8 cellular contexts compared by ENCODE assay signal in genomic region chr9:21709464-21710058, GRCh38.
DNase-seq lines count a peak whose midpoint lies in the region; ATAC-seq and TF ChIP-seq lines count a peak whose summit lies in the region.

No MANE protein-coding gene starts in this region.

- peak; percentile 88 for TF ChIP-seq CTCF in LNCAP (IDR thresholded peaks at IDR 0.05)
- TF ChIP-seq CTCF in WI38 (IDR thresholded peaks at IDR 0.05; ENCODE audit: low read depth, low read length): peak; percentile 63
- peak; percentile 57 for TF ChIP-seq CTCF in coronary artery (IDR thresholded peaks at IDR 0.05)
- peak; percentile 92 for TF ChIP-seq CTCF in mesothelial cell of epicardium (IDR thresholded peaks at IDR 0.05; ENCODE audit: unreplicated experiment)

- no peak overlapping the region for H3K27ac ChIP-seq in coronary artery

- H3K4me3 ChIP-seq in WI38 (ENCODE audit: low read depth, low read length): no peak overlapping the region
- no peak overlapping the region for H3K4me3 ChIP-seq in coronary artery

- H3K4me3 Mint-ChIP-seq in mesothelial cell of epicardium: no peak overlapping the region
- H3K4me3 Mint-ChIP-seq in stimulated activated naive B cell treated with anti-CD40 and anti-IgM and Interleukin-4, amounts not matched to agents 10 μg/mL and 1 μg/mL and 100 μg/mL, for 72 hours: no peak overlapping the region

- DNase-seq in GDM1 (lab: John Stamatoyannopoulos, UW): peak; percentile 14
- no peak for DNase-seq in coronary artery (ENCODE audit: low spot score)
- no peak for DNase-seq in mesothelial cell of epicardium (ENCODE audit: low spot score in 2 of 2, unreplicated experiment in 2 of 2)
- DNase-seq in stimulated activated naive B cell treated with anti-CD40 and anti-IgM and Interleukin-4, amounts not matched to agents 10 μg/mL and 1 μg/mL and 100 μg/mL, for 72 hours: peak; percentile 23
- no peak for DNase-seq in AG08396 (ENCODE audit: low spot score)

- peak overlapping the region; percentile 22 for H3K27ac Mint-ChIP-seq in mesothelial cell of epicardium
- no peak overlapping the region for H3K27ac Mint-ChIP-seq in stimulated activated naive B cell treated with anti-CD40 and anti-IgM and Interleukin-4, amounts not matched to agents 10 μg/mL and 1 μg/mL and 100 μg/mL, for 72 hours

- peak; percentile 72 for ATAC-seq in GM21528 (IDR thresholded peaks at IDR 0.05; ENCODE audit: low FRiP score, unreplicated experiment)
- peak; percentile 58 to 62 for ATAC-seq in stimulated activated naive B cell treated with anti-CD40 and anti-IgM and Interleukin-4, amounts not matched to agents 10 μg/mL and 1 μg/mL and 100 μg/mL, for 72 hours (replicated peaks)

- H3K4me1 Mint-ChIP-seq in mesothelial cell of epicardium: peaks cover 50% of the 10 kb centered on the region
- H3K4me1 Mint-ChIP-seq in stimulated activated naive B cell treated with anti-CD40 and anti-IgM and Interleukin-4, amounts not matched to agents 10 μg/mL and 1 μg/mL and 100 μg/mL, for 72 hours: no peaks in the 10 kb centered on the region

- H3K27me3 Mint-ChIP-seq in mesothelial cell of epicardium (ENCODE audit: low read depth): no peaks in the 10 kb centered on the region
- H3K27me3 Mint-ChIP-seq in stimulated activated naive B cell treated with anti-CD40 and anti-IgM and Interleukin-4, amounts not matched to agents 10 μg/mL and 1 μg/mL and 100 μg/mL, for 72 hours: peaks cover 14 to 20% of the 10 kb centered on the region in 2 donors

- no peaks in the 10 kb centered on the region for H3K9me3 Mint-ChIP-seq in mesothelial cell of epicardium
- no peaks in the 10 kb centered on the region for H3K9me3 Mint-ChIP-seq in stimulated activated naive B cell treated with anti-CD40 and anti-IgM and Interleukin-4, amounts not matched to agents 10 μg/mL and 1 μg/mL and 100 μg/mL, for 72 hours

- H3K36me3 Mint-ChIP-seq in mesothelial cell of epicardium: no peaks in the 10 kb centered on the region
- H3K36me3 Mint-ChIP-seq in stimulated activated naive B cell treated with anti-CD40 and anti-IgM and Interleukin-4, amounts not matched to agents 10 μg/mL and 1 μg/mL and 100 μg/mL, for 72 hours: no peaks in the 10 kb centered on the region

Comparison
In these comparisons a context has a peak if more than half of its experiments do, and no peak if none do; other contexts are left out.
1. DNase-seq: peak in GDM1 (single experiment) and stimulated activated naive B cell treated with anti-CD40 and anti-IgM and Interleukin-4, amounts not matched to agents 10 μg/mL and 1 μg/mL and 100 μg/mL, for 72 hours (single experiment); none in coronary artery (single experiment), mesothelial cell of epicardium (0 of 2) and AG08396 (single experiment).
2. Peak in every context shown above with its lines, with median percentiles within 50 percentile points of each other: CTCF ChIP-seq.